ENCODE assay signal across 15 cellular contexts in the genomic region with DNA sequence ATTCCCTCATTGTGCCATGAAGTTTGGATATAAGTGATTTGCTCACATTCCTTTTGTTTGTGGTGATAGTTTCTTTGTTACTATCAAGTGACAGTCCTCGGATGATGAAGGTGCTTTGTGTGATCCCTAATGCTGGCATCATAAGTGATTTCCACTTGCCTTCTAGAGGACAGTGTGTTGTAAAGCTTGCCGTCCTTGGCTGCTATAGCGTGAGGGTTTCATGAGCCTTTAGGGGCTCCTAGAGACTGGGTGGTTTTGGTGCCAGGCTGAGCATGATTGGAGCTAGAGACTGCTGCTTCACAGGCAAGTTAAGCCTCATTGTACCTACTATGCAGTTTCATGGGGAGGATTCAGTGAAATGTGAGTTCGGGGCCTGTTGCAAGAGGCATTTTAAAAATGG. TPM values are rescaled to one million over a fixed set of nuclear protein-coding genes. Genes with fewer than 3 reads are reported as not detected.
DNase-seq lines count a peak whose midpoint lies in the region; ATAC-seq and TF ChIP-seq lines count a peak whose summit lies in the region.
"Had no signal": no experiment of that assay in that cellular context is flagged by ENCODE, and none has a peak within 500 bp of the region (broad histone marks: within the 10 kb centered on the region; RNA-seq: fewer than 3 reads in every experiment).

No MANE protein-coding gene starts in this region.

- no peaks in the 10 kb centered on the region for H3K9me2 ChIP-seq in Karpas-422 (replicated peaks; ENCODE audit: insufficient read depth, low read length)

- peak overlapping the region; percentile 61 for H3K4me3 Mint-ChIP-seq in activated naive CD4-positive, alpha-beta T cell treated with anti-CD3 and anti-CD28 coated beads for 36 hours
- peak overlapping the region; percentile 70 for H3K4me3 Mint-ChIP-seq in activated CD8-positive, alpha-beta T cell treated with anti-CD3 and anti-CD28 coated beads for 36 hours
- peak overlapping the region; percentile 81 to 94 (median 83) for H3K4me3 Mint-ChIP-seq in immature natural killer cell

- H3K9me3 ChIP-seq in subcutaneous abdominal adipose tissue (ENCODE audit: control insufficient read depth in 5 of 5, low read length in 5 of 5), result no peaks in the 10 kb centered on the region
- H3K9me3 ChIP-seq in Karpas-422 (ENCODE audit: low read length), result no peaks in the 10 kb centered on the region
- H3K9me3 ChIP-seq: left lung, MG63, thoracic aorta had no signal

- intact Hi-C loops in activated naive CD4-positive, alpha-beta T cell treated with anti-CD3 and anti-CD28 coated beads for 36 hours (cut with micrococcal nuclease), result loop anchor here (1.0 kb wide), 1 partner anchor 8 kb away; no protein-coding TSS in a partner anchor
- intact Hi-C loops in activated CD8-positive, alpha-beta T cell treated with anti-CD3 and anti-CD28 coated beads for 36 hours (cut with micrococcal nuclease), result loop anchor here (10.0 kb wide), 1 partner anchor 206 kb away; no protein-coding TSS in a partner anchor

- no peak for TF ChIP-seq CTCF in activated CD8-positive, alpha-beta T cell treated with anti-CD3 and anti-CD28 coated beads for 36 hours (IDR thresholded peaks at IDR 0.05)

- H3K36me3 ChIP-seq in subcutaneous abdominal adipose tissue (ENCODE audit: control insufficient read depth in 5 of 5, insufficient read depth in 5 of 5, low read length in 5 of 5) (peaks cover 7 to 9% (median 8%) of the 10 kb centered on the region in 5 donors), Karpas-422 (ENCODE audit: insufficient read depth, low read length) (peaks cover 9% of the 10 kb centered on the region)
- H3K36me3 ChIP-seq: MG63 had no signal

- peak overlapping the region; percentile 90 for H3K27ac Mint-ChIP-seq in activated naive CD4-positive, alpha-beta T cell treated with anti-CD3 and anti-CD28 coated beads for 36 hours
- peak overlapping the region; percentile 85 for H3K27ac Mint-ChIP-seq in activated CD8-positive, alpha-beta T cell treated with anti-CD3 and anti-CD28 coated beads for 36 hours
- peak overlapping the region; percentile 89 to 98 (median 96) for H3K27ac Mint-ChIP-seq in immature natural killer cell

- no peak overlapping the region for H3K4me2 ChIP-seq in Karpas-422 (ENCODE audit: low read depth, low read length, poor library complexity, severe bottlenecking)

- H3K9me3 Mint-ChIP-seq in activated naive CD4-positive, alpha-beta T cell treated with anti-CD3 and anti-CD28 coated beads for 36 hours, result no peaks in the 10 kb centered on the region
- no peaks in the 10 kb centered on the region for H3K9me3 Mint-ChIP-seq in activated CD8-positive, alpha-beta T cell treated with anti-CD3 and anti-CD28 coated beads for 36 hours
- H3K9me3 Mint-ChIP-seq in immature natural killer cell, result no peaks in the 10 kb centered on the region

- H3K4me1 ChIP-seq in subcutaneous abdominal adipose tissue (ENCODE audit: control insufficient read depth in 5 of 5, insufficient read depth in 5 of 5, low read length in 5 of 5) (peaks cover 2 to 61% (median 45%) of the 10 kb centered on the region in 5 donors), Karpas-422 (ENCODE audit: low read length) (peaks cover 35% of the 10 kb centered on the region)

- H3K79me2 ChIP-seq in Karpas-422 (ENCODE audit: low read length), result peaks cover 94% of the 10 kb centered on the region

- POLR2A ChIA-PET in activated CD8-positive, alpha-beta T cell treated with anti-CD3 and anti-CD28 coated beads for 36 hours (lab: Charles Lee), result interaction anchor here (0.6 to 1.8 kb wide), 4 partner anchors 26 to 59 kb away, joined by 3 to 5 read pairs (median 4); no protein-coding TSS in a partner anchor

- H3K36me3 Mint-ChIP-seq in activated naive CD4-positive, alpha-beta T cell treated with anti-CD3 and anti-CD28 coated beads for 36 hours (ENCODE audit: low read depth), result peaks cover 9% of the 10 kb centered on the region
- peaks cover 19% of the 10 kb centered on the region for H3K36me3 Mint-ChIP-seq in activated CD8-positive, alpha-beta T cell treated with anti-CD3 and anti-CD28 coated beads for 36 hours (ENCODE audit: low read depth)
- peaks cover 7 to 13% (median 11%) of the 10 kb centered on the region in 3 donors for H3K36me3 Mint-ChIP-seq in immature natural killer cell

- no peaks in the 10 kb centered on the region for H4K20me1 ChIP-seq in Karpas-422 (ENCODE audit: insufficient read depth, low read depth, low read length)

- ATAC-seq in activated CD8-positive, alpha-beta T cell treated with anti-CD3 and anti-CD28 coated beads for 36 hours, result no peak
- no peak for ATAC-seq in GM21528 (IDR thresholded peaks at IDR 0.05; ENCODE audit: low FRiP score, unreplicated experiment)
- ATAC-seq: left lung, PC-3 had no signal

- H3K4me1 Mint-ChIP-seq in activated naive CD4-positive, alpha-beta T cell treated with anti-CD3 and anti-CD28 coated beads for 36 hours (ENCODE audit: low read depth), result peaks cover 76% of the 10 kb centered on the region
- H3K4me1 Mint-ChIP-seq in activated CD8-positive, alpha-beta T cell treated with anti-CD3 and anti-CD28 coated beads for 36 hours (ENCODE audit: low read depth), result peaks cover 77% of the 10 kb centered on the region
- H3K4me1 Mint-ChIP-seq in immature natural killer cell, result peaks cover 91 to 99% of the 10 kb centered on the region in 2 donors

- H3K27ac ChIP-seq in subcutaneous abdominal adipose tissue (ENCODE audit: low read depth, low read length) (peak overlapping the region; percentile 11), Karpas-422 (ENCODE audit: low read length) (no peak overlapping the region)
- H3K27ac ChIP-seq: thoracic aorta had no signal

- H2AFZ ChIP-seq in Karpas-422 (ENCODE audit: low read length), result no peak overlapping the region

- no peak for DNase-seq in activated naive CD4-positive, alpha-beta T cell treated with anti-CD3 and anti-CD28 coated beads for 36 hours
- DNase-seq in activated naive CD4-positive, alpha-beta T cell treated with Interleukin-2 at 50 U/mL for 16 hours, result no peak
- no peak for DNase-seq in activated CD8-positive, alpha-beta T cell treated with anti-CD3 and anti-CD28 coated beads for 36 hours
- DNase-seq in immature natural killer cell (no peak), Karpas-422 (no peak), SHP77 treated with DMSO at 0.1 percent for 48 hours (lab: John Stamatoyannopoulos, UW) (no peak)
- DNase-seq: activated CD4-positive, CD25-positive, alpha-beta regulatory T cell; left lung; MG63; NCI-H187; NCI-H524 treated with DMSO at 0.1 percent for 48 hours; PC-3 had no signal

- CTCF ChIA-PET in activated naive CD4-positive, alpha-beta T cell treated with anti-CD3 and anti-CD28 coated beads for 36 hours (lab: Charles Lee), result interaction anchor here (0.6 kb wide), 2 partner anchors 9 to 51 kb away, joined by 3 to 4 read pairs; no protein-coding TSS in a partner anchor
- CTCF ChIA-PET in activated CD8-positive, alpha-beta T cell treated with anti-CD3 and anti-CD28 coated beads for 36 hours (lab: Charles Lee), result interaction anchor here (1.1 to 3.3 kb wide), 3 partner anchors 9 to 136 kb away, joined by 3 to 14 read pairs (median 11); no protein-coding TSS in a partner anchor

- H3K9ac ChIP-seq in subcutaneous abdominal adipose tissue (ENCODE audit: low read length in 5 of 5) (no peak overlapping the region), Karpas-422 (ENCODE audit: low read length) (no peak overlapping the region)

- no peak overlapping the region for H3K4me3 ChIP-seq in subcutaneous abdominal adipose tissue (ENCODE audit: low read depth in 1 of 5, low read length in 5 of 5)
- H3K4me3 ChIP-seq in Karpas-422 (ENCODE audit: low read length), result no peak overlapping the region
- H3K4me3 ChIP-seq: left lung, MG63, thoracic aorta had no signal

- no peaks in the 10 kb centered on the region for H3K27me3 Mint-ChIP-seq in activated naive CD4-positive, alpha-beta T cell treated with anti-CD3 and anti-CD28 coated beads for 36 hours (ENCODE audit: low read depth)
- no peaks in the 10 kb centered on the region for H3K27me3 Mint-ChIP-seq in activated CD8-positive, alpha-beta T cell treated with anti-CD3 and anti-CD28 coated beads for 36 hours
- H3K27me3 Mint-ChIP-seq in immature natural killer cell (ENCODE audit: low read depth in 3 of 3), result peaks cover 0 to 6% (median 4%) of the 10 kb centered on the region in 3 donors

- H3K27me3 ChIP-seq in subcutaneous abdominal adipose tissue (ENCODE audit: control insufficient read depth in 5 of 5, insufficient read depth in 4 of 5, low read length in 5 of 5) (no peaks in the 10 kb centered on the region), Karpas-422 (ENCODE audit: low read length) (no peaks in the 10 kb centered on the region)
- H3K27me3 ChIP-seq: left lung, MG63 had no signal

RNA-seq across cellular contexts. Expression of a gene that starts 12.4 kb away (rescaled TPM):
- total RNA-seq in activated naive CD4-positive, alpha-beta T cell treated with anti-CD3 and anti-CD28 coated beads for 36 hours, result 10 to 100 TPM; 21.1 TPM
- total RNA-seq in activated CD8-positive, alpha-beta T cell treated with anti-CD3 and anti-CD28 coated beads for 36 hours, result 10 to 100 TPM; 28.9 to 29.2 TPM
- polyA plus RNA-seq in immature natural killer cell, result 10 to 100 TPM; 34.3 to 68.6 (median 38.4) TPM
- 20.5 and 26.5 TPM in 2 replicates for total RNA-seq in Karpas-422 (2014; rRNA removed; shearing (Covaris generic); ENCODE audit: low replicate concordance)
